Comparison of ENCODE assay signal across 23 cellular contexts in genomic region chr7:157976406-157976805, GRCh38.
"Had no signal": no experiment of that assay in that cellular context is flagged by ENCODE, and none has a peak within 500 bp of the region (broad histone marks: within the 10 kb centered on the region; RNA-seq: fewer than 3 reads in every experiment).

No MANE protein-coding gene starts in this region.

- H3K36me3 ChIP-seq: brain microvascular endothelial cell, esophagus squamous epithelium, gastroesophageal sphincter had no signal

- H3K27ac ChIP-seq: brain microvascular endothelial cell, epithelial cell of prostate, esophagus squamous epithelium, gastroesophageal sphincter had no signal

- H3K4me3 ChIP-seq: esophagus squamous epithelium, gastroesophageal sphincter had no signal

- ATAC-seq: activated CD4-positive, alpha-beta T cell treated with anti-CD3 and anti-CD28 coated beads for 36 hours; activated CD8-positive, alpha-beta memory T cell treated with anti-CD3 and anti-CD28 coated beads, Interleukin-2, amount 10 ng/mL, durations not matched to agents 7 days and 5 days; activated CD8-positive, alpha-beta T cell treated with anti-CD3 and anti-CD28 coated beads, Interleukin-2, amount 10 ng/mL, durations not matched to agents 7 days and 5 days; gastroesophageal sphincter had no signal

- DNase-seq: activated CD4-positive, alpha-beta memory T cell treated with anti-CD3 and anti-CD28 coated beads for 36 hours; activated CD4-positive, alpha-beta T cell treated with anti-CD3 and anti-CD28 coated beads for 36 hours; activated CD4-positive, alpha-beta T cell treated with anti-CD3 and anti-CD28 coated beads, Interleukin-2, amount 10 ng/mL, durations not matched to agents 24 days and 14 days; activated CD4-positive, CD25-positive, alpha-beta regulatory T cell; activated CD4-positive, CD25-positive, alpha-beta regulatory T cell treated with anti-CD3 and anti-CD28 coated beads, Interleukin-2, amount 50 U/mL, for 72 hours; activated CD8-positive, alpha-beta memory T cell treated with anti-CD3 and anti-CD28 coated beads, Interleukin-2, amount 10 ng/mL, durations not matched to agents 7 days and 5 days; activated CD8-positive, alpha-beta memory T cell treated with anti-CD3 and anti-CD28 coated beads, Interleukin-2, amount 50 U/mL, for 4 hours; activated CD8-positive, alpha-beta T cell treated with anti-CD3 and anti-CD28 coated beads, Interleukin-2, amount 10 ng/mL, durations not matched to agents 7 days and 5 days; activated gamma-delta T cell treated with Interleukin-2 at 50 U/mL for 16 hours; activated naive CD4-positive, alpha-beta T cell treated with anti-CD3 and anti-CD28 coated beads, Interleukin-2, amount 50 U/mL, for 16 hours; activated naive CD4-positive, alpha-beta T cell treated with Interleukin-2 at 50 U/mL for 16 hours; activated T-cell treated with anti-CD3 and anti-CD28 coated beads, Interleukin-2, amount 50 U/mL, for 1 hour; activated T-cell treated with anti-CD3 and anti-CD28 coated beads, Interleukin-2, amount 50 U/mL, for 48 hours; amniotic stem cell; anterior cingulate cortex; brain microvascular endothelial cell; caudate nucleus; effector CD8-positive, alpha-beta T cell; esophagus squamous epithelium; foreskin melanocyte; T-helper 2 cell had no signal

- H3K4me1 ChIP-seq: esophagus squamous epithelium, gastroesophageal sphincter had no signal

- H3K27me3 ChIP-seq: brain microvascular endothelial cell, esophagus squamous epithelium had no signal
